1 cellular context compared by ENCODE assay signal in genomic region chr13:70339738-70340137, GRCh38.
TF ChIP-seq lines count a peak whose summit lies in the region.

No MANE protein-coding gene starts in this region.

TF ChIP-seq in GM23338, 12 proteins besides CTCF, POLR2A, EP300 and RAD21 (continued from another document):
- no peak for TF ChIP-seq ZNF462 (CRISPR knock-in tag; IDR thresholded peaks at IDR 0.05)
